ENCODE assay signal across 18 cellular contexts in genomic region chr13:47472516-47472915, GRCh38.
"Had no signal": no experiment of that assay in that cellular context is flagged by ENCODE, and none has a peak within 500 bp of the region (broad histone marks: within the 10 kb centered on the region; RNA-seq: fewer than 3 reads in every experiment).

No MANE protein-coding gene starts in this region.

- H3K9me3 ChIP-seq: body of pancreas, MG63 had no signal

- H3K27ac ChIP-seq: body of pancreas had no signal

- H3K4me3 ChIP-seq: body of pancreas, MG63 had no signal

- DNase-seq: activated CD4-positive, alpha-beta T cell treated with anti-CD3 and anti-CD28 coated beads for 48 hours; activated CD4-positive, alpha-beta T cell treated with anti-CD3 and anti-CD28 coated beads, Interleukin-2, amount 50 U/mL, for 4 hours; activated CD4-positive, CD25-positive, alpha-beta regulatory T cell treated with anti-CD3 and anti-CD28 coated beads, Interleukin-2, amount 50 U/mL, for 72 hours; activated CD8-positive, alpha-beta memory T cell treated with anti-CD3 and anti-CD28 coated beads, Interleukin-2, amount 50 U/mL, for 48 hours; activated CD8-positive, alpha-beta T cell treated with anti-CD3 and anti-CD28 coated beads, Interleukin-2, amount 10 ng/mL, durations not matched to agents 7 days and 5 days; activated T-cell treated with anti-CD3 and anti-CD28 coated beads, Interleukin-2, amount 50 U/mL, for 1 hour; aorta; body of pancreas; central memory CD4-positive, alpha-beta T cell; MG63; NCI-H1105; NCI-H1436 treated with DMSO at 0.1 percent for 48 hours; NCI-H187; NCI-H2081; NCI-H510A treated with DMSO at 0.1 percent for 48 hours; NCI-H69; PC-3; SHP77 treated with DMSO at 0.1 percent for 48 hours had no signal

- H3K36me3 ChIP-seq: MG63 had no signal

- H3K4me1 ChIP-seq: body of pancreas had no signal

- H3K27me3 ChIP-seq: body of pancreas, MG63 had no signal

- ATAC-seq: activated CD8-positive, alpha-beta T cell treated with anti-CD3 and anti-CD28 coated beads, Interleukin-2, amount 10 ng/mL, durations not matched to agents 7 days and 5 days; body of pancreas; PC-3 had no signal
